ENCODE assay signal across 10 cellular contexts in the genomic region with DNA sequence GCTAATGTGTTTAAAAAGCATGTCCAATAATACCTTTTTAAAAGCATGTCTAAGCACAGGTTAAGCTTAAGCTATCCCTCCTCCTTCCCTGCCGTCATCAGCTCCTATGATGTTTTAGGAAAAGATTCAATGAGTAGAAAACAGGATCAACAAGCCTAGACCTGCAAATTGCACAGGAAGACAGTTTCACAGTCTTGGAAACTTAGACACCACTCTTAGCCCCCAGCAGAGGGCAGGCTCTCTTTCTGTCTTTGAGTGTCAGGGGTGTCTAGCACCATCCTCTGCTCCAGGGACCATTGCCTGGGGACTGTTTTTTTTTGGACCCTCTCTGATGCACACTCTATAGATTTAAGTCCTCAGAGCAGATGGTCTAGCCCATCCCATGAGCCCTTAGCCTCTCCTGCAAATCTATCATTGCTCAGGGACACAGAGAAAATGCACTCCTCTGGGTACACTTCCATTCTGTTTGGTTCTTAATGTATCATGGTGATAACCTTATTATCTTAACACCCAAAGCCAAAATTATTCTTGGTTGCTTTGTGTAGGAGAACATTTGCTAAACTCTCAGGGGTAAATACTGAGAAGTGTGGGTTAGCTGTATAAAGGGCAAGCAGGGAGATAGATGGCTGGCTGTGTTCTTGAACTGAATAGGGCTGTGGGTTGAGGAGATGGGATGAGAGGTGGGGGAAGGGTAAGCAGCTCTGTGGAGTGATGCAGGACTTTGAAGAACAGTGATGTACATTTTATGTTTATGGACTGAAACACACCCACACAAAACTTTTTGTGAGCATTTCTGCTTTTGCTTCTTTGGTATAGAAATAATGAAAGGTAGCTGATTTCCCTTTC.
DNase-seq lines count a peak whose midpoint lies in the region; ATAC-seq and TF ChIP-seq lines count a peak whose summit lies in the region.
"Had no signal": no experiment of that assay in that cellular context is flagged by ENCODE, and none has a peak within 500 bp of the region (broad histone marks: within the 10 kb centered on the region; RNA-seq: fewer than 3 reads in every experiment).

No MANE protein-coding gene starts in this region.

- H2AFZ ChIP-seq in mammary epithelial cell (ENCODE audit: low read depth, low read length) = peak overlapping the region; percentile 64
- no peak overlapping the region for H2AFZ ChIP-seq in neural progenitor cell (replicated peaks)

- H3K36me3 Mint-ChIP-seq in neural progenitor cell = peaks cover 2% of the 10 kb centered on the region
- H3K36me3 Mint-ChIP-seq: natural killer cell had no signal

- H3K4me1 Mint-ChIP-seq in neural progenitor cell = no peaks in the 10 kb centered on the region
- H3K4me1 Mint-ChIP-seq: natural killer cell had no signal

- H3K9me3 ChIP-seq in mammary epithelial cell (replicated peaks; ENCODE audit: insufficient read depth, low read length) (no peaks in the 10 kb centered on the region), neural progenitor cell (ENCODE audit: low read depth) (no peaks in the 10 kb centered on the region)

- in situ Hi-C loops in mammary epithelial cell (cut with MboI; ENCODE audit: low sequenced_read_pairs in 2 of 2) = no loop called here

- dilution Hi-C loops in mammary epithelial cell (cut with HindIII; ENCODE audit: low sequenced_read_pairs) = no loop called here

- peaks cover 3% of the 10 kb centered on the region for H3K27me3 Mint-ChIP-seq in neural progenitor cell (ENCODE audit: insufficient read depth, low read depth)

- no peak overlapping the region for H3K4me3 ChIP-seq in mammary epithelial cell (replicated peaks in 1 of 3; ENCODE audit: insufficient read depth in 1 of 3, low read depth in 2 of 3, low read length in 3 of 3)
- no peak overlapping the region for H3K4me3 ChIP-seq in neural progenitor cell
- H3K4me3 ChIP-seq: BLaER1 treated with 17β-estradiol and CSF1 and Interleukin-3, amounts not matched to agents 10 nM and 100 nM had no signal

- no peak overlapping the region for H3K4me3 Mint-ChIP-seq in neural progenitor cell
- H3K4me3 Mint-ChIP-seq: natural killer cell had no signal

- H3K36me3 ChIP-seq in mammary epithelial cell (ENCODE audit: insufficient read depth, low read length) = no peaks in the 10 kb centered on the region
- H3K36me3 ChIP-seq in neural progenitor cell = no peaks in the 10 kb centered on the region

- ATAC-seq in HG03095 (IDR thresholded peaks at IDR 0.05; ENCODE audit: unreplicated experiment) = no peak
- ATAC-seq: natural killer cell had no signal

- no TSS peak for BruUV-seq in mammary epithelial cell (replicated peaks; lab: Mats Ljungman, UMichigan)

- intact Hi-C loops in mammary epithelial cell (cut with micrococcal nuclease) = loop anchor here (1.0 kb wide), 1 partner anchor 126 kb away; no protein-coding TSS in a partner anchor

- no peaks in the 10 kb centered on the region for H3F3A ChIP-seq in neural progenitor cell (ENCODE audit: low read depth)

- peaks cover 9% of the 10 kb centered on the region for H3K4me1 ChIP-seq in mammary epithelial cell (ENCODE audit: insufficient read depth, low read length)
- no peaks in the 10 kb centered on the region for H3K4me1 ChIP-seq in neural progenitor cell
- H3K4me1 ChIP-seq: BLaER1 treated with 17β-estradiol and CSF1 and Interleukin-3, amounts not matched to agents 10 nM and 100 nM had no signal

- H3K79me2 ChIP-seq in mammary epithelial cell (ENCODE audit: insufficient read depth, low read length) (no peaks in the 10 kb centered on the region), neural progenitor cell (ENCODE audit: low read depth) (no peaks in the 10 kb centered on the region)

- H4K20me1 ChIP-seq in mammary epithelial cell (ENCODE audit: insufficient read depth, low read length) = no peaks in the 10 kb centered on the region
- H4K20me1 ChIP-seq in neural progenitor cell (ENCODE audit: low read depth) = no peaks in the 10 kb centered on the region
- H4K20me1 ChIP-seq: BLaER1 treated with 17β-estradiol and CSF1 and Interleukin-3, amounts not matched to agents 10 nM and 100 nM had no signal

- DNase-seq in NCI-H1417 (lab: John Stamatoyannopoulos, UW) = peak in 2 of 3 experiments; percentile 28 to 65
- no peak for DNase-seq in NCI-H1417 treated with DMSO at 0.1 percent for 48 hours (lab: John Stamatoyannopoulos, UW)
- DNase-seq in mammary epithelial cell = peak; percentile 73
- peak; percentile 49 for DNase-seq in neural progenitor cell (ENCODE audit: low spot score)
- DNase-seq in KG1 (lab: John Stamatoyannopoulos, UW) = no peak
- no peak for DNase-seq in NCI-H2227 treated with DMSO at 0.1 percent for 48 hours (lab: John Stamatoyannopoulos, UW)
- DNase-seq: natural killer cell had no signal

- no peak overlapping the region for H3K9ac ChIP-seq in mammary epithelial cell (ENCODE audit: insufficient read depth, low read length)
- no peak overlapping the region for H3K9ac ChIP-seq in neural progenitor cell
- H3K9ac ChIP-seq: BLaER1 treated with 17β-estradiol and CSF1 and Interleukin-3, amounts not matched to agents 10 nM and 100 nM had no signal

- H3K4me2 ChIP-seq in mammary epithelial cell (ENCODE audit: insufficient read depth, low read depth, low read length) (no peak overlapping the region), neural progenitor cell (no peak overlapping the region)
- H3K4me2 ChIP-seq: BLaER1 treated with 17β-estradiol and CSF1 and Interleukin-3, amounts not matched to agents 10 nM and 100 nM had no signal

- peak; percentile 42; the same call in 1 of the 2 replicates for TF ChIP-seq CTCF in LNCAP (IDR thresholded peaks at IDR 0.05)
- peak; percentile 72 to 75 for TF ChIP-seq CTCF in mammary epithelial cell (conservative IDR thresholded peaks at IDR 0.05 in 1 of 2, IDR thresholded peaks at IDR 0.05 in 1 of 2; ENCODE audit: extremely low read depth in 1 of 2, insufficient read depth in 1 of 2, low read depth in 1 of 2, low read length in 2 of 2)
- TF ChIP-seq CTCF in neural progenitor cell (IDR thresholded peaks at IDR 0.05) = peak; percentile 63

- H3K27ac ChIP-seq in mammary epithelial cell (ENCODE audit: insufficient read depth, low read depth, low read length) (no peak overlapping the region), neural progenitor cell (no peak overlapping the region)
- H3K27ac ChIP-seq: BLaER1 treated with 17β-estradiol and CSF1 and Interleukin-3, amounts not matched to agents 10 nM and 100 nM had no signal

- peaks cover 11% of the 10 kb centered on the region for H3K9me3 Mint-ChIP-seq in neural progenitor cell

- H3K27me3 ChIP-seq in mammary epithelial cell (ENCODE audit: insufficient read depth, low read length) = no peaks in the 10 kb centered on the region
- no peaks in the 10 kb centered on the region for H3K27me3 ChIP-seq in neural progenitor cell
- H3K27me3 ChIP-seq: BLaER1 treated with 17β-estradiol and CSF1 and Interleukin-3, amounts not matched to agents 10 nM and 100 nM had no signal

- 13% methylated on average over 1 of the region's 1 CpG for WGBS in mammary epithelial cell (ENCODE audit: low coverage, missing lambda C conversion rate)

- H3K27ac Mint-ChIP-seq in neural progenitor cell = no peak overlapping the region
- H3K27ac Mint-ChIP-seq: natural killer cell had no signal

- CTCF ChIA-PET in mammary epithelial cell (lab: Charles Lee; ENCODE audit: low non-redundant PET) = interaction anchor here (0.6 to 0.7 kb wide), 4 partner anchors 58 to 1197 kb away, joined by 3 to 5 read pairs (median 3); no protein-coding TSS in a partner anchor

Comparison
In these comparisons a context has a peak if more than half of its experiments do, and no peak if none do; other contexts are left out.
1. DNase-seq: peak in NCI-H1417 (2 of 3), mammary epithelial cell (single experiment) and neural progenitor cell (single experiment); none in NCI-H1417 treated with DMSO at 0.1 percent for 48 hours (single experiment), KG1 (single experiment) and NCI-H2227 treated with DMSO at 0.1 percent for 48 hours (single experiment).
2. Peak in every context shown above with its lines, with median percentiles within 50 percentile points of each other: CTCF ChIP-seq.